In genomic region chr17:37239690-37240344, GRCh38 we compare ENCODE assay signal across 8 cellular contexts.
DNase-seq lines count a peak whose midpoint lies in the region; ATAC-seq and TF ChIP-seq lines count a peak whose summit lies in the region.

No MANE protein-coding gene starts in this region.

- intact Hi-C loops in PC-3 (cut with micrococcal nuclease) = loop anchor here (10.0 kb wide), 1 partner anchor 275 kb away; no protein-coding TSS in a partner anchor
- intact Hi-C loops in prostate gland (cut with DNase I) = no loop called here

- H4K20me1 ChIP-seq in PC-3 (ENCODE audit: low read length) (no peaks in the 10 kb centered on the region), fibroblast of lung (ENCODE audit: control insufficient read depth, extremely low read depth, insufficient read depth, low read length) (no peaks in the 10 kb centered on the region)

- H3K27ac ChIP-seq in PC-3 (ENCODE audit: low read length) = no peak overlapping the region
- no peak overlapping the region for H3K27ac ChIP-seq in fibroblast of lung (ENCODE audit: insufficient read depth, low read length)
- no peak overlapping the region for H3K27ac ChIP-seq in prostate gland

- no peaks in the 10 kb centered on the region for H3K4me1 Mint-ChIP-seq in activated CD4-positive, alpha-beta T cell treated with anti-CD3 and anti-CD28 coated beads, Interleukin-2, amount 10 ng/mL, durations not matched to agents 7 days and 5 days

- 88% methylated on average over 3 of the region's 3 CpGs for whole genome bisulfite sequencing in prostate gland

- H3K27me3 Mint-ChIP-seq in activated CD4-positive, alpha-beta T cell treated with anti-CD3 and anti-CD28 coated beads, Interleukin-2, amount 10 ng/mL, durations not matched to agents 7 days and 5 days = no peaks in the 10 kb centered on the region

- H3K79me2 ChIP-seq in PC-3 (ENCODE audit: low read length) (no peaks in the 10 kb centered on the region), fibroblast of lung (ENCODE audit: control insufficient read depth, insufficient read depth, low read length) (no peaks in the 10 kb centered on the region)

- H3K4me3 ChIP-seq in PC-3 (ENCODE audit: low read length) (no peak overlapping the region), fibroblast of lung (replicated peaks in 1 of 4; ENCODE audit: control extremely low read depth in 1 of 4, insufficient read depth in 1 of 4, low read depth in 3 of 4, low read length in 4 of 4) (no peak overlapping the region), prostate gland (no peak overlapping the region)

- CTCF ChIA-PET in activated CD4-positive, alpha-beta T cell treated with anti-CD3 and anti-CD28 coated beads, Interleukin-2, amount 10 ng/mL, durations not matched to agents 7 days and 5 days (lab: Charles Lee) = interaction anchor here (0.8 to 2.6 kb wide), 11 partner anchors 8 to 637 kb away, joined by 3 to 8 read pairs (median 4); no protein-coding TSS in a partner anchor
- CTCF ChIA-PET in PC-3 (lab: Charles Lee) = interaction anchor here (0.6 to 1.0 kb wide), 5 partner anchors 56 to 192 kb away, joined by 3 to 13 read pairs (median 3); no protein-coding TSS in a partner anchor

- H3K27ac Mint-ChIP-seq in activated CD4-positive, alpha-beta T cell treated with anti-CD3 and anti-CD28 coated beads, Interleukin-2, amount 10 ng/mL, durations not matched to agents 7 days and 5 days = no peak overlapping the region

- BruUV-seq in PC-3 (replicated peaks; lab: Mats Ljungman, UMichigan) = no TSS peak

- H3F3A ChIP-seq in PC-3 (ENCODE audit: low read length, unreplicated experiment) = no peaks in the 10 kb centered on the region

- no peak overlapping the region for H2AFZ ChIP-seq in PC-3 (ENCODE audit: low read length)
- no peak overlapping the region for H2AFZ ChIP-seq in fibroblast of lung (ENCODE audit: low read length)

- DNase-seq in activated CD4-positive, alpha-beta T cell treated with anti-CD3 and anti-CD28 coated beads, Interleukin-2, amount 10 ng/mL, durations not matched to agents 7 days and 5 days = peak; percentile 18
- no peak for DNase-seq in activated CD4-positive, alpha-beta T cell treated with anti-CD3 and anti-CD28 coated beads for 48 hours
- DNase-seq in PC-3 (peak; percentile 38), fibroblast of lung (ENCODE audit: low read depth in 2 of 2) (peak; percentile 46 to 57), prostate gland (ENCODE audit: low spot score) (no peak), SK-N-DZ (ENCODE audit: low spot score) (no peak), NCI-H187 (lab: John Stamatoyannopoulos, UW) (no peak)

- H3K9me2 ChIP-seq in PC-3 (replicated peaks; ENCODE audit: low read length) = no peaks in the 10 kb centered on the region

- H3K36me3 ChIP-seq in PC-3 (ENCODE audit: low read depth, low read length) = peaks cover 38% of the 10 kb centered on the region
- peaks cover 7% of the 10 kb centered on the region for H3K36me3 ChIP-seq in fibroblast of lung (ENCODE audit: control insufficient read depth, insufficient read depth, low read length)
- peaks cover 7 to 12% of the 10 kb centered on the region in 2 donors for H3K36me3 ChIP-seq in prostate gland

- no peak overlapping the region for H3K9ac ChIP-seq in PC-3 (ENCODE audit: low read length)
- no peak overlapping the region for H3K9ac ChIP-seq in fibroblast of lung (ENCODE audit: insufficient read depth, low read length)

- H3K36me3 Mint-ChIP-seq in activated CD4-positive, alpha-beta T cell treated with anti-CD3 and anti-CD28 coated beads, Interleukin-2, amount 10 ng/mL, durations not matched to agents 7 days and 5 days (ENCODE audit: low read depth) = peaks cover 26% of the 10 kb centered on the region

- POLR2A ChIA-PET in activated CD4-positive, alpha-beta T cell treated with anti-CD3 and anti-CD28 coated beads, Interleukin-2, amount 10 ng/mL, durations not matched to agents 7 days and 5 days (lab: Charles Lee) = no interaction called here
- POLR2A ChIA-PET in PC-3 (lab: Charles Lee; ENCODE audit: unreplicated experiment) = no interaction called here

- TF ChIP-seq POLR2A in prostate gland (IDR thresholded peaks at IDR 0.05) = no peak

- H3K27me3 ChIP-seq in PC-3 (ENCODE audit: low read length) = no peaks in the 10 kb centered on the region
- H3K27me3 ChIP-seq in fibroblast of lung (ENCODE audit: control insufficient read depth, insufficient read depth, low read length) = no peaks in the 10 kb centered on the region
- H3K27me3 ChIP-seq in prostate gland (replicated peaks; ENCODE audit: insufficient read depth) = no peaks in the 10 kb centered on the region

- H3K9me3 Mint-ChIP-seq in activated CD4-positive, alpha-beta T cell treated with anti-CD3 and anti-CD28 coated beads, Interleukin-2, amount 10 ng/mL, durations not matched to agents 7 days and 5 days = no peaks in the 10 kb centered on the region

- H3K4me1 ChIP-seq in PC-3 (ENCODE audit: insufficient read depth, low read length) (no peaks in the 10 kb centered on the region), fibroblast of lung (ENCODE audit: control insufficient read depth, extremely low read depth, insufficient read depth, low read length) (peaks cover 3% of the 10 kb centered on the region), prostate gland (replicated peaks) (no peaks in the 10 kb centered on the region)

- H3K4me3 Mint-ChIP-seq in activated CD4-positive, alpha-beta T cell treated with anti-CD3 and anti-CD28 coated beads, Interleukin-2, amount 10 ng/mL, durations not matched to agents 7 days and 5 days = no peak overlapping the region

- peak; percentile 70 for TF ChIP-seq CTCF in PC-3 (conservative IDR thresholded peaks at IDR 0.05; ENCODE audit: low read depth, low read length)
- TF ChIP-seq CTCF in fibroblast of lung (conservative IDR thresholded peaks at IDR 0.05 in 1 of 2, IDR thresholded peaks at IDR 0.05 in 1 of 2; ENCODE audit: low read depth in 1 of 2, low read length in 2 of 2) = peak; percentile 70 to 77
- TF ChIP-seq CTCF in prostate gland (IDR thresholded peaks at IDR 0.05) = peak in 3 of 4 experiments; percentile 51 to 70 (median 60)

- H3K9me3 ChIP-seq in PC-3 (ENCODE audit: low read length) = no peaks in the 10 kb centered on the region
- no peaks in the 10 kb centered on the region for H3K9me3 ChIP-seq in fibroblast of lung (ENCODE audit: control insufficient read depth, insufficient read depth, low read depth, low read length)
- H3K9me3 ChIP-seq in prostate gland = no peaks in the 10 kb centered on the region

- H3K4me2 ChIP-seq in PC-3 (ENCODE audit: low read length) = no peak overlapping the region
- no peak overlapping the region for H3K4me2 ChIP-seq in fibroblast of lung (ENCODE audit: extremely low read depth, insufficient read depth, low read length)

- ATAC-seq in PC-3 (no peak), HG03442 (IDR thresholded peaks at IDR 0.05; ENCODE audit: unreplicated experiment) (no peak)

Comparison
In these comparisons a context has a peak if more than half of its experiments do, and no peak if none do; other contexts are left out.
1. DNase-seq: peak in activated CD4-positive, alpha-beta T cell treated with anti-CD3 and anti-CD28 coated beads, Interleukin-2, amount 10 ng/mL, durations not matched to agents 7 days and 5 days (single experiment), PC-3 (single experiment) and fibroblast of lung (2 of 2); none in activated CD4-positive, alpha-beta T cell treated with anti-CD3 and anti-CD28 coated beads for 48 hours (single experiment), prostate gland (single experiment), SK-N-DZ (single experiment) and NCI-H187 (0 of 2).
2. Peak in every context shown above with its lines, with median percentiles within 50 percentile points of each other: CTCF ChIP-seq.